3 cellular contexts compared by ENCODE assay signal in genomic region chr16:49161191-49161590, GRCh38.
"Had no signal": no experiment of that assay in that cellular context is flagged by ENCODE, and none has a peak within 500 bp of the region (broad histone marks: within the 10 kb centered on the region; RNA-seq: fewer than 3 reads in every experiment).

No MANE protein-coding gene starts in this region.

- H3K4me3 ChIP-seq: GM12878 had no signal

- ATAC-seq: GM12878 had no signal

- DNase-seq: GDM1, GF-D8 had no signal
